28 cellular contexts compared by ENCODE assay signal in the genomic region with DNA sequence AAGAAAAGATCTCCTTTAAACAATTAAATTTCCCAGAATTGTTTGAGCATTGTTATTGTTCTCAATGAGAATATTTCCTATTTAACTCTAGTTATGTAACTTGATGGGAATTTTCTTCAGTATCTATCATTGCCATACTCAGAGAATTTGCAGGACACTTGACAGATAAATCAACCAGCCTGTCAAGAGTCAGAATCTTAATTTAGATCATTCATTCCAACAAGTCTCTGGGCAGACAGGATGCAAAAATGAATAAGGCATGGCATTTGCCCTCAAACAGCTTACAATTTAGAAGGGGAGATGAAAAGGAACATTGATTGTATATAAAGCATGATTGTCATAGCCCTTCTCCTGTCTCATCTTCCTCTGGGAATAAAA.
"Had no signal": no experiment of that assay in that cellular context is flagged by ENCODE, and none has a peak within 500 bp of the region (broad histone marks: within the 10 kb centered on the region; RNA-seq: fewer than 3 reads in every experiment).

No MANE protein-coding gene starts in this region.

- DNase-seq: activated B cell treated with CpG ODN at 0.5 μM for 24 hours; activated CD4-positive, alpha-beta T cell treated with anti-CD3 and anti-CD28 coated beads for 48 hours; activated CD4-positive, alpha-beta T cell treated with anti-CD3 and anti-CD28 coated beads, Interleukin-2, amount 50 U/mL, for 1 hour; activated CD4-positive, alpha-beta T cell treated with anti-CD3 and anti-CD28 coated beads, Interleukin-2, amount 50 U/mL, for 48 hours; activated CD8-positive, alpha-beta memory T cell treated with anti-CD3 and anti-CD28 coated beads for 24 hours; activated CD8-positive, alpha-beta T cell treated with anti-CD3 and anti-CD28 coated beads for 36 hours; activated effector memory CD4-positive, alpha-beta T cell treated with Interleukin-2 at 50 U/mL for 16 hours; activated gamma-delta T cell treated with Interleukin-2 at 50 U/mL for 16 hours; activated naive CD4-positive, alpha-beta T cell treated with anti-CD3 and anti-CD28 coated beads, Interleukin-2, amount 50 U/mL, for 16 hours; activated naive CD4-positive, alpha-beta T cell treated with Interleukin-2 at 50 U/mL for 16 hours; activated T-cell treated with anti-CD3 and anti-CD28 coated beads, Interleukin-2, amount 50 U/mL, for 4 hours; amniotic stem cell; anterior cingulate cortex; brain microvascular endothelial cell; dorsolateral prefrontal cortex; effector memory CD4-positive, alpha-beta T cell; endodermal cell; foreskin fibroblast; T-helper 1 cell; T-helper 17 cell; T1000; WERI-Rb-1 had no signal

- FAIRE-seq: astrocyte, bronchial epithelial cell, frontal cortex had no signal

- ATAC-seq: activated CD4-positive, CD25-positive, alpha-beta regulatory T cell treated with anti-CD3 and anti-CD28 coated beads, Interleukin-2, amount 50 U/mL, for 24 hours; activated CD8-positive, alpha-beta T cell treated with anti-CD3 and anti-CD28 coated beads for 36 hours; activated T-cell treated with anti-CD3 and anti-CD28 coated beads, Interleukin-2, amount 50 U/mL, for 4 hours; activated T-helper 17 cell treated with anti-CD3 and anti-CD28 coated beads, Interleukin-2, amount 50 U/mL, for 72 hours; T-helper 17 cell had no signal

- H3K27ac ChIP-seq: brain microvascular endothelial cell, dorsolateral prefrontal cortex, epithelial cell of prostate, WERI-Rb-1 had no signal

- H3K36me3 ChIP-seq: brain microvascular endothelial cell, WERI-Rb-1 had no signal

- H3K27me3 ChIP-seq: brain microvascular endothelial cell had no signal

- H3K4me3 ChIP-seq: dorsolateral prefrontal cortex had no signal
